ENCODE assay signal across 8 cellular contexts in genomic region chr15:55993804-55994539, GRCh38. TPM values are rescaled to one million over a fixed set of nuclear protein-coding genes. Genes with fewer than 3 reads are reported as not detected.
DNase-seq lines count a peak whose midpoint lies in the region; TF ChIP-seq lines count a peak whose summit lies in the region.

No MANE protein-coding gene starts in this region.

- in situ Hi-C loops in transverse colon (cut with MboI; ENCODE audit: low pct_ligation_motif_present in 1 of 4, low pct_unique_long_range_greater_than_20kb in 1 of 4, low sequenced_read_pairs in 3 of 4), result no loop called here

- DNase-seq in EL, result peak; percentile 74
- peak; percentile 63 for DNase-seq in HFFc6
- peak; percentile 64 for DNase-seq in RPMI7951 (ENCODE audit: low read depth)
- DNase-seq in dorsolateral prefrontal cortex, result peak in 2 of 10 donors; percentile 33 to 40
- peak; percentile 50 for DNase-seq in medulla oblongata (ENCODE audit: extremely low spot score)
- no peak for DNase-seq in transverse colon
- no peak for DNase-seq in midbrain (lab: John Stamatoyannopoulos, UW)
- no peak for DNase-seq in NCI-H187 treated with DMSO at 0.1 percent for 48 hours (lab: John Stamatoyannopoulos, UW)

- H3K27me3 ChIP-seq in dorsolateral prefrontal cortex (no peaks in the 10 kb centered on the region), transverse colon (no peaks in the 10 kb centered on the region)

- H3K27ac ChIP-seq in dorsolateral prefrontal cortex, result peak overlapping the region in 58 of 59 donors; percentile 25 to 94 (median 85)
- peak overlapping the region; percentile 91 to 95 (median 94) for H3K27ac ChIP-seq in transverse colon

- no peaks in the 10 kb centered on the region for H3K9me3 Mint-ChIP-seq in HFFc6

- intact Hi-C loops in dorsolateral prefrontal cortex (cut with DNase I) (loop anchor here (5.0 to 10.0 kb wide), 4 partner anchors 58 to 589 kb away; partner anchors contain the start of genes CCPG1 (in 1 of the 2), PIERCE2 (in 1 of the 2) and RFX7 (in 1 of the 2)), transverse colon (cut with DNase I; ENCODE audit: low total_unique reads) (no loop called here)

- H3K36me3 Mint-ChIP-seq in HFFc6 (ENCODE audit: low read depth), result peaks cover 6% of the 10 kb centered on the region

- H3K4me1 ChIP-seq in transverse colon, result peaks cover 7 to 25% (median 10%) of the 10 kb centered on the region in 4 donors

- H3K27me3 Mint-ChIP-seq in HFFc6 (ENCODE audit: insufficient read depth), result peaks cover 2% of the 10 kb centered on the region; the same call in 1 of the 2 replicates

- H3K4me3 Mint-ChIP-seq in HFFc6, result peak overlapping the region; percentile 97

- 5 to 10% methylated on average over 3 to 36 of the region's 41 CpGs for WGBS in transverse colon (ENCODE audit: low coverage in 1 of 2), 2 donors

- H3K27ac Mint-ChIP-seq in HFFc6, result peak overlapping the region; percentile 81

- peaks cover 34% of the 10 kb centered on the region for H3K4me1 Mint-ChIP-seq in HFFc6 (ENCODE audit: low read depth)

- no peaks in the 10 kb centered on the region for H3K9me3 ChIP-seq in transverse colon

- H3K4me3 ChIP-seq in dorsolateral prefrontal cortex, result peak overlapping the region; percentile 62 to 98 (median 86)
- peak overlapping the region; percentile 55 to 97 (median 91) for H3K4me3 ChIP-seq in transverse colon

- TF ChIP-seq EP300 in transverse colon (IDR thresholded peaks at IDR 0.05; ENCODE audit: low read depth), result no peak

- 0 out of 2 replicates have a peak, but pooled peaks have one; percentile 5 for TF ChIP-seq CTCF in HFFc6 (IDR thresholded peaks at IDR 0.05)
- peak in 9 of 56 donors; percentile 0 to 18 (median 11) for TF ChIP-seq CTCF in dorsolateral prefrontal cortex (IDR thresholded peaks at IDR 0.05 in 54 of 56, conservative IDR thresholded peaks at IDR 0.05 in 2 of 56; ENCODE audit: low read depth in 1 of 56, partially characterized antibody in 56 of 56)
- no peak for TF ChIP-seq CTCF in transverse colon (IDR thresholded peaks at IDR 0.05)

- H3K36me3 ChIP-seq in transverse colon, result no peaks in the 10 kb centered on the region

- TF ChIP-seq POLR2A in transverse colon (IDR thresholded peaks at IDR 0.05), result no peak

RNA-seq across cellular contexts. Expression of gene NEDD4, which starts 0.6 kb away (rescaled TPM):
- 10 to 100 TPM; 27.0 to 37.7 (median 34.0) TPM for total RNA-seq in HFFc6 (2021; fragmentation: NEBNext Ultra II Directional; extraction: Animal tissue kit (Norgen Biotek cat#: 25700))
- 30.8 and 32.2 TPM in 2 replicates for total RNA-seq in RPMI7951 (2014; rRNA removed; shearing (Covaris generic))
- 10 to 100 TPM in 9 of 120 experiments, 1 to 10 TPM in 111; 2.3 to 13.2 (median 6.5) TPM for total RNA-seq in dorsolateral prefrontal cortex
- total RNA-seq in transverse colon, result 10 to 100 TPM in 3 of 4 donors, 1 to 10 TPM in 1; 3.6 to 15.0 (median 14.4) TPM

Comparison
In these comparisons a context has a peak if more than half of its experiments do, and no peak if none do; other contexts are left out.
1. DNase-seq: peak in EL (single experiment), HFFc6 (single experiment), RPMI7951 (single experiment) and medulla oblongata (single experiment); none in transverse colon (single experiment), midbrain (single experiment) and NCI-H187 treated with DMSO at 0.1 percent for 48 hours (single experiment).